9 cellular contexts compared by ENCODE assay signal in the genomic region with DNA sequence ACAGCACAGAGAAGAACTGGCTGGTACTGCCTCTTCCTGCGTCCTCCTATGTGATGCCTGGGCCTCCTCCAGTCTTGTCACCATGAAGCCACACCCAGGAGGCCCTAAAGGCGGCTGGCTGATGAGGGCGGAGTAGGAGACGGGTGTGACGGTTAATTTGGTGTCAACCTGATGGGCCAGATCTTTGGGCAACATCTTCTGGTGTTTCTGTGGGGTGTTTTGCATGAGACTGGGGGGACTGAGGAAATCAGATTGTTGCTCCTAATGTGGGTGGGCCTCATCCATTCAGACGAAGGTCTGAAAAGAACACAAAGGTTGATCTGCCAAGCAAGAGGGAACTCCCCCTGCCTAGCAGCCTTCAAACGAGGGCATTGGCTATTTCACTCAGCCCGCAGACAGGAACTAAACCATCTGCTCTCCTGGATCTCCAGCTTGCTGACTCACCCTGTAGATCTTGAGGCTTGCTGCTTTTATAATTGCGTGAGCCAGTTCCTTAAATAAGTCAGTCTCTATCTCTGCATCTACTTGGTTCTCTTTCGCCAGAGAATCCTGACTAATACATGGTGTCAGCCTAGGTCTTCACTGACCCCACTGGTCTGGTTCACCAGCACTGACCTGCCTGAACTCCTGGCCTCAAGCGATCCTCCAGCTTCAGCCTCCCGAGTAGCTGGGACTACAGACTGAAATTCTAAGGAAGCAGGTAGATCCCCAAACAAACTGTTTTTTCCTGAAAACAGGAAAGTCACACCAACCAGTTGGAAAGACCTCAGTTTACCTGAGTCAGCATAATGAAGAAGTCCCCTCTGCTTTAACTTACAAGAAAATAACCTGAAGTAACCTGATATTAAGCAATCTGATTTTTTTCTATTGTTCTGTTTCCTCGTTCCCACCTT. TPM values are rescaled to one million over a fixed set of nuclear protein-coding genes. Genes with fewer than 3 reads are reported as not detected.
DNase-seq lines count a peak whose midpoint lies in the region; ATAC-seq and TF ChIP-seq lines count a peak whose summit lies in the region.
"Had no signal": no experiment of that assay in that cellular context is flagged by ENCODE, and none has a peak within 500 bp of the region (broad histone marks: within the 10 kb centered on the region; RNA-seq: fewer than 3 reads in every experiment).

No MANE protein-coding gene starts in this region.

- WGBS in body of pancreas, 2 donors = 64 to 69% methylated on average over 13 of the region's 13 CpGs
- no CpG with 5 or more reads among the region's 13 CpGs for WGBS in trophoblast cell (ENCODE audit: extremely low coverage, insufficient coverage, insufficient read length)

- TF ChIP-seq CTCF in NB4 (IDR thresholded peaks at IDR 0.05; ENCODE audit: low read depth, low read length) (no peak), body of pancreas (IDR thresholded peaks at IDR 0.05) (no peak)

- H2BK120ac ChIP-seq in trophoblast cell (ENCODE audit: insufficient read depth, low read length, poor library complexity) = no peak overlapping the region

- intact Hi-C loops in body of pancreas (cut with DNase I) = no loop called here

- no peak overlapping the region for H3K4ac ChIP-seq in trophoblast cell (ENCODE audit: low read depth, low read length)

- H4K91ac ChIP-seq in trophoblast cell (ENCODE audit: low read depth, low read length) = no peak overlapping the region

- no peak overlapping the region for H3K14ac ChIP-seq in trophoblast cell (ENCODE audit: low read length)

- H3K27ac ChIP-seq in body of pancreas = peak overlapping the region in 3 of 4 donors; percentile 57 to 73 (median 69)
- H3K27ac ChIP-seq in trophoblast cell (ENCODE audit: low read depth, low read length) = no peak overlapping the region

- H4K12ac ChIP-seq in trophoblast cell (ENCODE audit: low read depth, low read length) = no peak overlapping the region

- peak; percentile 5 for DNase-seq in NCI-H82 (lab: John Stamatoyannopoulos, UW)
- no peak for DNase-seq in NCI-H82 treated with DMSO at 0.1 percent for 48 hours (lab: John Stamatoyannopoulos, UW; ENCODE audit: unreplicated experiment)
- peak; percentile 92 for DNase-seq in NB4 (ENCODE audit: low read depth)
- peak; percentile 51 to 76 (median 72) for DNase-seq in body of pancreas
- peak; percentile 95 to 96 for DNase-seq in trophoblast cell
- no peak for DNase-seq in NCI-H2196 (lab: John Stamatoyannopoulos, UW; ENCODE audit: unreplicated experiment)
- no peak for DNase-seq in cerebellum (ENCODE audit: low spot score)
- no peak for DNase-seq in glomerular visceral epithelial cell (ENCODE audit: extremely low spot score)

- no peak overlapping the region for H4K8ac ChIP-seq in trophoblast cell (ENCODE audit: low read depth, low read length)

- H3K79me1 ChIP-seq in trophoblast cell (ENCODE audit: low read length) = no peaks in the 10 kb centered on the region

- no peaks in the 10 kb centered on the region for H3K9me3 ChIP-seq in body of pancreas
- peaks cover 2% of the 10 kb centered on the region for H3K9me3 ChIP-seq in trophoblast cell (ENCODE audit: insufficient read depth, low read depth, low read length)

- no peak overlapping the region for H2BK5ac ChIP-seq in trophoblast cell (ENCODE audit: low read depth, low read length, poor library complexity)

- peak; percentile 56 for ATAC-seq in body of pancreas

- no peaks in the 10 kb centered on the region for H3K79me2 ChIP-seq in trophoblast cell (ENCODE audit: control insufficient read depth, insufficient read depth, low read length, poor library complexity)

- H3K36me3 ChIP-seq in body of pancreas (replicated peaks in 1 of 2; ENCODE audit: insufficient read depth in 1 of 2, low read depth in 2 of 2) = no peaks in the 10 kb centered on the region
- H3K36me3 ChIP-seq in trophoblast cell (ENCODE audit: control insufficient read depth in 1 of 2, insufficient read depth in 2 of 2, low read length in 2 of 2) = no peaks in the 10 kb centered on the region

- no peak overlapping the region for H3K23ac ChIP-seq in trophoblast cell (ENCODE audit: low read length)

- H3K9ac ChIP-seq in trophoblast cell (ENCODE audit: low read length) = no peak overlapping the region

- no peaks in the 10 kb centered on the region for H3K27me3 ChIP-seq in body of pancreas
- no peaks in the 10 kb centered on the region for H3K27me3 ChIP-seq in trophoblast cell (ENCODE audit: insufficient read depth, low read length)

- H3K4me3 ChIP-seq in NB4 (ENCODE audit: low read depth, low read length) (no peak overlapping the region), body of pancreas (no peak overlapping the region), trophoblast cell (ENCODE audit: low read depth, low read length) (no peak overlapping the region)

- TF ChIP-seq POLR2A in NB4 (IDR thresholded peaks at IDR 0.05; ENCODE audit: extremely low read depth, insufficient read length) (no peak), body of pancreas (IDR thresholded peaks at IDR 0.05) (no peak)

- no peak overlapping the region for H3K18ac ChIP-seq in trophoblast cell (ENCODE audit: low read length)

- no peak overlapping the region for H2BK12ac ChIP-seq in trophoblast cell (ENCODE audit: low read length)

- H3K4me1 ChIP-seq in body of pancreas (peaks cover 50% of the 10 kb centered on the region), trophoblast cell (ENCODE audit: control insufficient read depth in 1 of 2, insufficient read depth in 2 of 2, low read length in 2 of 2) (peaks cover 0 to 2% of the 10 kb centered on the region in 2 experiments)

- H2AFZ ChIP-seq in trophoblast cell (ENCODE audit: insufficient read depth, low read length, poor library complexity) = no peak overlapping the region

- no peak overlapping the region for H2AK5ac ChIP-seq in trophoblast cell (ENCODE audit: low read length)

- no peak overlapping the region for H3K4me2 ChIP-seq in trophoblast cell (ENCODE audit: low read length)

RNA-seq across cellular contexts. Expression of a gene that starts 12.8 kb away (rescaled TPM):
- 10 to 100 TPM; 17.1 to 24.6 TPM for total RNA-seq in body of pancreas
- polyA plus RNA-seq in trophoblast cell (2013) = 22.6 and 23.8 TPM in 2 replicates
- total RNA-seq in cerebellum = 42.8 TPM

RNA-seq across cellular contexts. Expression of a gene that starts 25.1 kb away (rescaled TPM):
- total RNA-seq in body of pancreas (1 to 10 TPM in 1 of 2 donors, not detected in 1; 1.0 TPM), cerebellum (not detected)
- polyA plus RNA-seq in trophoblast cell (2013) = not detected in 2 replicates
- total RNA-seq: renal cortical epithelial cell had no signal

Comparison
In these comparisons a context has a peak if more than half of its experiments do, and no peak if none do; other contexts are left out.
1. DNase-seq: peak in NCI-H82 (single experiment), NB4 (single experiment), body of pancreas (4 of 4) and trophoblast cell (2 of 2); none in NCI-H82 treated with DMSO at 0.1 percent for 48 hours (single experiment), NCI-H2196 (single experiment), cerebellum (single experiment) and glomerular visceral epithelial cell (single experiment).